ENCODE assay signal across 12 cellular contexts in genomic region chr1:181430015-181430657, GRCh38. TPM values are rescaled to one million over a fixed set of nuclear protein-coding genes. Genes with fewer than 3 reads are reported as not detected.
DNase-seq lines count a peak whose midpoint lies in the region; ATAC-seq and TF ChIP-seq lines count a peak whose summit lies in the region.
"Had no signal": no experiment of that assay in that cellular context is flagged by ENCODE, and none has a peak within 500 bp of the region (broad histone marks: within the 10 kb centered on the region; RNA-seq: fewer than 3 reads in every experiment).

No MANE protein-coding gene starts in this region.

- H3K9me3 Mint-ChIP-seq in activated T-helper 17 cell treated with anti-CD3 and anti-CD28 coated beads, Interleukin-2, amount 50 U/mL, for 72 hours, result no peaks in the 10 kb centered on the region

- intact Hi-C loops in spleen (cut with DNase I; ENCODE audit: low total_unique reads), result no loop called here

- no peaks in the 10 kb centered on the region for H3K36me3 Mint-ChIP-seq in activated T-helper 17 cell treated with anti-CD3 and anti-CD28 coated beads, Interleukin-2, amount 50 U/mL, for 72 hours (ENCODE audit: low read depth)

- H3K27ac ChIP-seq in substantia nigra (ENCODE audit: low read depth, low read length, poor library complexity, severe bottlenecking) (peak overlapping the region; percentile 81), spleen (no peak overlapping the region)
- H3K27ac ChIP-seq: pancreas had no signal

- 70 to 82% (median 75%) methylated on average over 8 of the region's 8 CpGs for WGBS in spleen, 5 donors

- H3K4me3 ChIP-seq in spleen, result no peak overlapping the region
- H3K4me3 ChIP-seq: pancreas had no signal

- no peaks in the 10 kb centered on the region for H3K9me3 ChIP-seq in spleen
- H3K9me3 ChIP-seq: pancreas had no signal

- no peak overlapping the region for H3K27ac Mint-ChIP-seq in activated T-helper 17 cell treated with anti-CD3 and anti-CD28 coated beads, Interleukin-2, amount 50 U/mL, for 72 hours

- DNase-seq in substantia nigra (lab: John Stamatoyannopoulos, UW) (peak in 19 of 49 donors; percentile 3 to 46 (median 22)), NOMO-1 treated with DMSO at 0.1 percent for 48 hours (lab: John Stamatoyannopoulos, UW; ENCODE audit: unreplicated experiment) (no peak), spleen (no peak)
- no peak for DNase-seq in activated CD4-positive, alpha-beta T cell treated with anti-CD3 and anti-CD28 coated beads, Interleukin-2, amount 50 U/mL, for 1 hour
- DNase-seq: activated gamma-delta T cell; DMS153; effector memory CD4-positive, alpha-beta T cell; pancreas; PC-3 had no signal

- H3K27me3 Mint-ChIP-seq in activated T-helper 17 cell treated with anti-CD3 and anti-CD28 coated beads, Interleukin-2, amount 50 U/mL, for 72 hours, result peaks cover 40% of the 10 kb centered on the region

- no peaks in the 10 kb centered on the region for H3K36me3 ChIP-seq in spleen
- H3K36me3 ChIP-seq: pancreas had no signal

- TF ChIP-seq CTCF in spleen (IDR thresholded peaks at IDR 0.05 in 8 of 11, conservative IDR thresholded peaks at IDR 0.05 in 3 of 11), result no peak

- H3K27me3 ChIP-seq in spleen (replicated peaks in 1 of 7), result peaks cover 0 to 49% (median 0%) of the 10 kb centered on the region in 7 donors
- H3K27me3 ChIP-seq: pancreas had no signal

- no peaks in the 10 kb centered on the region for H3K4me1 Mint-ChIP-seq in activated T-helper 17 cell treated with anti-CD3 and anti-CD28 coated beads, Interleukin-2, amount 50 U/mL, for 72 hours

- H3K4me1 ChIP-seq in spleen, result peaks cover 0 to under 1% (median 0%) of the 10 kb centered on the region in 6 donors
- H3K4me1 ChIP-seq: pancreas had no signal

- H3K4me3 Mint-ChIP-seq in activated T-helper 17 cell treated with anti-CD3 and anti-CD28 coated beads, Interleukin-2, amount 50 U/mL, for 72 hours, result no peak overlapping the region

- TF ChIP-seq POLR2A in spleen (IDR thresholded peaks at IDR 0.05), result no peak

- ATAC-seq in GM19328 (IDR thresholded peaks at IDR 0.05; ENCODE audit: unreplicated experiment), result peak; percentile 71
- peak; percentile 81 for ATAC-seq in HG02870 (IDR thresholded peaks at IDR 0.05; ENCODE audit: unreplicated experiment)
- peak; percentile 29 for ATAC-seq in activated T-helper 17 cell treated with anti-CD3 and anti-CD28 coated beads, Interleukin-2, amount 50 U/mL, for 72 hours (replicated peaks)
- ATAC-seq: PC-3 had no signal

RNA-seq across cellular contexts. Expression of gene CACNA1E, which starts 53.2 kb away (rescaled TPM):
- total RNA-seq in activated T-helper 17 cell treated with anti-CD3 and anti-CD28 coated beads, Interleukin-2, amount 50 U/mL, for 72 hours, result under 1 TPM in 1 of 2 donors, not detected in 1; 0.11 TPM
- 1 to 10 TPM in 5 of 7 donors, under 1 TPM in 2; 0.70 to 6.1 (median 2.0) TPM for total RNA-seq in spleen
- under 1 TPM; 0.02 to 0.09 (median 0.06) TPM for polyA plus RNA-seq in spleen
- total RNA-seq: PC-3 had no signal

Comparison
In these comparisons a context has a peak if more than half of its experiments do, and no peak if none do; other contexts are left out.
1. ATAC-seq: peak in every context shown above with its lines; median percentile 81 in HG02870; 71 in GM19328; 29 in activated T-helper 17 cell treated with anti-CD3 and anti-CD28 coated beads, Interleukin-2, amount 50 U/mL, for 72 hours.